In genomic region chr14:104115691-104116543, GRCh38 we compare ENCODE assay signal across 9 cellular contexts. TPM values are rescaled to one million over a fixed set of nuclear protein-coding genes. Genes with fewer than 3 reads are reported as not detected.
DNase-seq lines count a peak whose midpoint lies in the region; ATAC-seq and TF ChIP-seq lines count a peak whose summit lies in the region.
"Had no signal": no experiment of that assay in that cellular context is flagged by ENCODE, and none has a peak within 500 bp of the region (broad histone marks: within the 10 kb centered on the region; RNA-seq: fewer than 3 reads in every experiment).

No MANE protein-coding gene starts in this region.

- no peak for ATAC-seq in effector memory CD8-positive, alpha-beta T cell (replicated peaks)
- peak; percentile 47 for ATAC-seq in mucosa of descending colon
- ATAC-seq in HG03280 (IDR thresholded peaks at IDR 0.05; ENCODE audit: unreplicated experiment) = no peak

- H3K4me3 ChIP-seq in mucosa of descending colon = peak overlapping the region; percentile 32

- no peak for DNase-seq in activated naive CD4-positive, alpha-beta T cell treated with anti-CD3 and anti-CD28 coated beads for 36 hours
- no peak for DNase-seq in activated naive CD4-positive, alpha-beta T cell (lab: John Stamatoyannopoulos, UW)
- no peak for DNase-seq in effector memory CD8-positive, alpha-beta T cell
- peak in 2 of 3 donors; percentile 61 to 69 for DNase-seq in mucosa of descending colon
- DNase-seq in type B pancreatic cell (ENCODE audit: extremely low spot score, unreplicated experiment) = no peak
- DNase-seq in SHP77 treated with DMSO at 0.1 percent for 48 hours (lab: John Stamatoyannopoulos, UW) = no peak
- DNase-seq in NCI-H2171 (lab: John Stamatoyannopoulos, UW) = no peak
- DNase-seq: Kasumi-1 had no signal

- no peak overlapping the region for H3K27ac Mint-ChIP-seq in activated naive CD4-positive, alpha-beta T cell treated with anti-CD3 and anti-CD28 coated beads for 36 hours
- no peak overlapping the region for H3K27ac Mint-ChIP-seq in effector memory CD8-positive, alpha-beta T cell
- H3K27ac Mint-ChIP-seq in type B pancreatic cell = peak overlapping the region; percentile 85

- peaks cover 5% of the 10 kb centered on the region for H3K4me1 ChIP-seq in mucosa of descending colon (ENCODE audit: low read depth)

- H3K36me3 ChIP-seq in mucosa of descending colon (ENCODE audit: low read depth) = no peaks in the 10 kb centered on the region

- H3K36me3 Mint-ChIP-seq in activated naive CD4-positive, alpha-beta T cell treated with anti-CD3 and anti-CD28 coated beads for 36 hours (ENCODE audit: low read depth) = no peaks in the 10 kb centered on the region
- H3K36me3 Mint-ChIP-seq in effector memory CD8-positive, alpha-beta T cell (ENCODE audit: insufficient read depth) = no peaks in the 10 kb centered on the region
- no peaks in the 10 kb centered on the region for H3K36me3 Mint-ChIP-seq in type B pancreatic cell

- H3K9me3 ChIP-seq in mucosa of descending colon = no peaks in the 10 kb centered on the region

- H3K9me3 Mint-ChIP-seq in activated naive CD4-positive, alpha-beta T cell treated with anti-CD3 and anti-CD28 coated beads for 36 hours = no peaks in the 10 kb centered on the region
- no peaks in the 10 kb centered on the region for H3K9me3 Mint-ChIP-seq in effector memory CD8-positive, alpha-beta T cell
- H3K9me3 Mint-ChIP-seq in type B pancreatic cell = no peaks in the 10 kb centered on the region

- intact Hi-C loops in activated naive CD4-positive, alpha-beta T cell treated with anti-CD3 and anti-CD28 coated beads for 36 hours (cut with micrococcal nuclease) = no loop called here
- intact Hi-C loops in mucosa of descending colon (cut with DNase I, micrococcal nuclease) = no loop called here

- H3K4me3 Mint-ChIP-seq in activated naive CD4-positive, alpha-beta T cell treated with anti-CD3 and anti-CD28 coated beads for 36 hours = peak overlapping the region; percentile 38
- peak overlapping the region; percentile 56 to 58 for H3K4me3 Mint-ChIP-seq in effector memory CD8-positive, alpha-beta T cell
- peak overlapping the region; percentile 69 for H3K4me3 Mint-ChIP-seq in type B pancreatic cell

- no peaks in the 10 kb centered on the region for H3K4me1 Mint-ChIP-seq in activated naive CD4-positive, alpha-beta T cell treated with anti-CD3 and anti-CD28 coated beads for 36 hours (ENCODE audit: low read depth)
- no peaks in the 10 kb centered on the region for H3K4me1 Mint-ChIP-seq in effector memory CD8-positive, alpha-beta T cell (ENCODE audit: low read depth in 2 of 2)
- no peaks in the 10 kb centered on the region for H3K4me1 Mint-ChIP-seq in type B pancreatic cell (ENCODE audit: unreplicated experiment)

- TF ChIP-seq CTCF in mucosa of descending colon (IDR thresholded peaks at IDR 0.05) (no peak), type B pancreatic cell (conservative IDR thresholded peaks at IDR 0.05) (no peak)

- peaks cover 25% of the 10 kb centered on the region for H3K27me3 Mint-ChIP-seq in activated naive CD4-positive, alpha-beta T cell treated with anti-CD3 and anti-CD28 coated beads for 36 hours (ENCODE audit: low read depth)
- peaks cover 42 to 58% of the 10 kb centered on the region in 2 donors for H3K27me3 Mint-ChIP-seq in effector memory CD8-positive, alpha-beta T cell
- peaks cover 52% of the 10 kb centered on the region for H3K27me3 Mint-ChIP-seq in type B pancreatic cell

- CTCF ChIA-PET in activated naive CD4-positive, alpha-beta T cell treated with anti-CD3 and anti-CD28 coated beads for 36 hours (lab: Charles Lee) = no interaction called here

RNA-seq across cellular contexts. Expression of gene KIF26A, which starts 22.5 kb away (rescaled TPM):
- total RNA-seq in activated naive CD4-positive, alpha-beta T cell treated with anti-CD3 and anti-CD28 coated beads for 36 hours = under 1 TPM; 0.07 TPM
- 1 to 10 TPM; 3.8 to 7.7 (median 6.5) TPM for total RNA-seq in mucosa of descending colon
- 12.9 and 23.4 TPM in 2 replicates for total RNA-seq in type B pancreatic cell (ENCODE audit: low replicate concordance)

RNA-seq across cellular contexts. Expression of gene ASPG, which starts 30.4 kb away (rescaled TPM):
- not detected for total RNA-seq in activated naive CD4-positive, alpha-beta T cell treated with anti-CD3 and anti-CD28 coated beads for 36 hours
- total RNA-seq in mucosa of descending colon (10 to 100 TPM in 2 of 3 donors, 1 to 10 TPM in 1; 2.1 to 15.0 (median 14.2) TPM), type B pancreatic cell (ENCODE audit: low replicate concordance) (0.29 TPM in 1 of 2 replicates, not detected in the other)

Comparison
In these comparisons a context has a peak if more than half of its experiments do, and no peak if none do; other contexts are left out.
1. DNase-seq: peak in mucosa of descending colon (2 of 3); none in activated naive CD4-positive, alpha-beta T cell treated with anti-CD3 and anti-CD28 coated beads for 36 hours (single experiment), activated naive CD4-positive, alpha-beta T cell (0 of 4), effector memory CD8-positive, alpha-beta T cell (0 of 3), type B pancreatic cell (single experiment), SHP77 treated with DMSO at 0.1 percent for 48 hours (single experiment) and NCI-H2171 (single experiment).
2. RNA of gene KIF26A, which starts 22.5 kb away (total RNA-seq): 12.9 to 23.4 TPM in type B pancreatic cell and 3.8 to 7.7 TPM in mucosa of descending colon; 0.07 TPM in activated naive CD4-positive, alpha-beta T cell treated with anti-CD3 and anti-CD28 coated beads for 36 hours; every median in the first group is over 4 times any median in the second.
3. Peak in every context shown above with its lines, with median percentiles within 50 percentile points of each other: H3K4me3 Mint-ChIP-seq.